27 cellular contexts compared by ENCODE assay signal in the genomic region with DNA sequence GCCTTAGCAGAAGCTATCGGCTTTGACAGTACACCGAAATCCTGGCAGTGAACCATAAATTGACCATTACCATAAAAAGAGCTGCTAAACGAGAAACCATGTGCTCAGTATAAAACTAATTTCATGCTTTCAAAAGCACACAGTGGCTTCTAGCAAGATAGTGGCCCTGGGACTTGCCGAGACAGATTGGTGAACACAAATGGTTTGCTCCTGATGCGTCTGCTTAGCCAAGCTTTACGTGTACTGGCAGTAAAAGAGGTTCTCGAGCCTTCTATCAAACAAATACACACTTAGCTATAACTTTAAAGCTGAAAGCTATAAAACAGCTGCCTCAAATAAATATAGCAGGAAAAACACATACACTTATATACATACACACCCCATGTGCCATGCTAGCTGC.
"Had no signal": no experiment of that assay in that cellular context is flagged by ENCODE, and none has a peak within 500 bp of the region (broad histone marks: within the 10 kb centered on the region; RNA-seq: fewer than 3 reads in every experiment).

No MANE protein-coding gene starts in this region.

- H3K36me3 Mint-ChIP-seq: memory B cell; natural killer cell treated with Interleukin-12 subunit alpha and Interleukin-12 subunit beta and Interleukin-15 and Interleukin-18, amount 100 ng/mL, for 72 hours; stimulated activated memory B cell treated with anti-CD40 and anti-IgM and Interleukin-4, amounts not matched to agents 10 μg/mL and 1 μg/mL and 100 μg/mL, for 72 hours; type B pancreatic cell had no signal

- H3K27ac Mint-ChIP-seq: endodermal cell; memory B cell; natural killer cell treated with Interleukin-12 subunit alpha and Interleukin-12 subunit beta and Interleukin-15 and Interleukin-18, amount 100 ng/mL, for 72 hours; stimulated activated memory B cell treated with anti-CD40 and anti-IgM and Interleukin-4, amounts not matched to agents 10 μg/mL and 1 μg/mL and 100 μg/mL, for 72 hours; type B pancreatic cell had no signal

- H3K36me3 ChIP-seq: gastrocnemius medialis, heart left ventricle, neutrophil, pancreas, tibial artery had no signal

- H3K4me3 Mint-ChIP-seq: endodermal cell; memory B cell; natural killer cell treated with Interleukin-12 subunit alpha and Interleukin-12 subunit beta and Interleukin-15 and Interleukin-18, amount 100 ng/mL, for 72 hours; neural crest cell; stimulated activated memory B cell treated with anti-CD40 and anti-IgM and Interleukin-4, amounts not matched to agents 10 μg/mL and 1 μg/mL and 100 μg/mL, for 72 hours; type B pancreatic cell had no signal

- ATAC-seq: esophagus mucosa; gastrocnemius medialis; heart left ventricle; left lobe of liver; natural killer cell treated with Interleukin-12 subunit alpha and Interleukin-12 subunit beta and Interleukin-15 and Interleukin-18, amount 100 ng/mL, for 72 hours; pancreas; sciatic nerve; stimulated activated memory B cell treated with anti-CD40 and anti-IgM and Interleukin-4, amounts not matched to agents 10 μg/mL and 1 μg/mL and 100 μg/mL, for 72 hours; stimulated activated naive CD8-positive, alpha-beta T cell treated with anti-CD3 and anti-CD28 coated beads, Interleukin-15, Interleukin-2, amounts not matched to agents 100 U/mL and 50 U/mL, for 24 hours had no signal

- H3K4me1 Mint-ChIP-seq: memory B cell; neural crest cell; stimulated activated memory B cell treated with anti-CD40 and anti-IgM and Interleukin-4, amounts not matched to agents 10 μg/mL and 1 μg/mL and 100 μg/mL, for 72 hours had no signal

- H3K9me3 Mint-ChIP-seq: endodermal cell; memory B cell; natural killer cell treated with Interleukin-12 subunit alpha and Interleukin-12 subunit beta and Interleukin-15 and Interleukin-18, amount 100 ng/mL, for 72 hours; neural crest cell; stimulated activated memory B cell treated with anti-CD40 and anti-IgM and Interleukin-4, amounts not matched to agents 10 μg/mL and 1 μg/mL and 100 μg/mL, for 72 hours; type B pancreatic cell had no signal

- H3K9me3 ChIP-seq: gastrocnemius medialis, heart left ventricle, neutrophil, pancreas, testis, tibial artery, uterus had no signal

- H3K4me3 ChIP-seq: gastrocnemius medialis, heart left ventricle, hepatocyte, pancreas, testis, tibial artery, uterus had no signal

- H3K27me3 ChIP-seq: gastrocnemius medialis, hepatocyte, pancreas, testis, tibial artery, uterus had no signal

- H3K27ac ChIP-seq: epithelial cell of prostate, gastrocnemius medialis, heart left ventricle, hepatocyte, neutrophil, pancreas, testis, tibial artery, uterus had no signal

- DNase-seq: cerebellar nuclear complex; effector CD8-positive, alpha-beta T cell; endodermal cell; foreskin fibroblast; gastrocnemius medialis; heart left ventricle; kidney; pancreas; retina; stimulated activated CD4-positive, alpha-beta T cell treated with anti-CD3 and anti-CD28 coated beads, Interleukin-2, amount 100 ng/mL, for 24 hours; stimulated activated CD4-positive, alpha-beta T cell treated with anti-CD3 and anti-CD28 coated beads, Interleukin-4, amount 100 ng/mL, for 24 hours; stimulated activated naive CD8-positive, alpha-beta T cell treated with anti-CD3 and anti-CD28 coated beads, Interleukin-15, Interleukin-2, amounts not matched to agents 100 U/mL and 50 U/mL, for 24 hours; substantia nigra; testis; tibial artery; uterus had no signal

- H3K4me1 ChIP-seq: pancreas, testis, uterus had no signal
